20 cellular contexts compared by ENCODE assay signal in genomic region chrX:113594504-113594903, GRCh38.
A peak's percentile ranks its signal among the peaks of the same experiment; 100 is the strongest.
DNase-seq lines count a peak whose midpoint lies in the region; ATAC-seq and TF ChIP-seq lines count a peak whose summit lies in the region.
"Had no signal": no experiment of that assay in that cellular context is flagged by ENCODE, and none has a peak within 500 bp of the region (broad histone marks: within the 10 kb centered on the region; RNA-seq: fewer than 3 reads in every experiment).

No MANE protein-coding gene starts in this region.

- H3K36me3 ChIP-seq in HCT116 (ENCODE audit: control insufficient read depth in 1 of 2, insufficient read depth in 2 of 2, low read length in 2 of 2): no peaks in the 10 kb centered on the region
- no peaks in the 10 kb centered on the region for H3K36me3 ChIP-seq in adipocyte (ENCODE audit: control insufficient read depth, insufficient read depth, low read length, severe bottlenecking)
- no peaks in the 10 kb centered on the region for H3K36me3 ChIP-seq in smooth muscle cell (ENCODE audit: low read depth)
- H3K36me3 ChIP-seq: BLaER1 treated with 17β-estradiol and CSF1 and Interleukin-3, amounts not matched to agents 10 nM and 100 nM; MG63 had no signal

- H2AFZ ChIP-seq in HCT116 (ENCODE audit: low read depth, low read length, poor library complexity, severe bottlenecking): peak overlapping the region; percentile 26
- H2AFZ ChIP-seq in smooth muscle cell (ENCODE audit: low read depth): peak overlapping the region; percentile 34

- H3K27ac ChIP-seq in HCT116 (ENCODE audit: low read depth, low read length) (no peak overlapping the region), smooth muscle cell (ENCODE audit: low read depth) (no peak overlapping the region)
- H3K27ac ChIP-seq: BLaER1 treated with 17β-estradiol and CSF1 and Interleukin-3, amounts not matched to agents 10 nM and 100 nM; RWPE1 had no signal

- TF ChIP-seq CTCF in HCT116 (IDR thresholded peaks at IDR 0.05 in 2 of 3, conservative IDR thresholded peaks at IDR 0.05 in 1 of 3; ENCODE audit: borderline replicate concordance in 1 of 3, insufficient read depth in 1 of 3, low read depth in 2 of 3, low read length in 2 of 3): no peak
- no peak for TF ChIP-seq CTCF in smooth muscle cell (IDR thresholded peaks at IDR 0.05; ENCODE audit: borderline replicate concordance, insufficient read depth, poor library complexity, severe bottlenecking)

- H4K20me1 ChIP-seq in HCT116 (ENCODE audit: insufficient read depth): no peaks in the 10 kb centered on the region
- H4K20me1 ChIP-seq in smooth muscle cell (ENCODE audit: low read depth): no peaks in the 10 kb centered on the region
- H4K20me1 ChIP-seq: BLaER1 treated with 17β-estradiol and CSF1 and Interleukin-3, amounts not matched to agents 10 nM and 100 nM had no signal

- TF ChIP-seq RAD21 in HCT116 (IDR thresholded peaks at IDR 0.05; ENCODE audit: low read depth): no peak

- no peak for TF ChIP-seq POLR2A in HCT116 (IDR thresholded peaks at IDR 0.05; ENCODE audit: borderline replicate concordance, extremely low read depth, insufficient read depth, insufficient read length)

- peak; percentile 3 for DNase-seq in EH (ENCODE audit: low read depth)
- no peak for DNase-seq in HCT116 (ENCODE audit: low read depth, low spot score)
- DNase-seq in adipocyte (ENCODE audit: low read depth): peak; percentile 3
- no peak for DNase-seq in smooth muscle cell (lab: John Stamatoyannopoulos, UW; ENCODE audit: unreplicated experiment)
- DNase-seq in stimulated activated CD4-positive, alpha-beta T cell treated with anti-CD3 and anti-CD28 coated beads, Interleukin-12 subunit alpha, Interleukin-12 subunit beta, amount 100 ng/mL, for 4 hours: no peak
- no peak for DNase-seq in NCI-H524 treated with DMSO at 0.1 percent for 48 hours (lab: John Stamatoyannopoulos, UW)
- DNase-seq: AML-193; CD4-positive, alpha-beta T cell; GF-D8; Kasumi-1; MG63; NCI-H2029; NCI-H446; NCI-H526; SHP77; SW 1271 had no signal

- no peak overlapping the region for H3K9ac ChIP-seq in HCT116 (ENCODE audit: low read length)
- no peak overlapping the region for H3K9ac ChIP-seq in adipocyte (ENCODE audit: low read length)
- no peak overlapping the region for H3K9ac ChIP-seq in smooth muscle cell (ENCODE audit: low read depth)
- H3K9ac ChIP-seq: BLaER1 treated with 17β-estradiol and CSF1 and Interleukin-3, amounts not matched to agents 10 nM and 100 nM had no signal

- H3K4me2 ChIP-seq in HCT116 (ENCODE audit: low read length): no peak overlapping the region
- H3K4me2 ChIP-seq in smooth muscle cell: no peak overlapping the region
- H3K4me2 ChIP-seq: BLaER1 treated with 17β-estradiol and CSF1 and Interleukin-3, amounts not matched to agents 10 nM and 100 nM had no signal

- no TSS peak for BruUV-seq in HCT116 (replicated peaks; lab: Mats Ljungman, UMichigan)

- no peaks in the 10 kb centered on the region for H3K9me3 ChIP-seq in HCT116 (ENCODE audit: control insufficient read depth in 1 of 2, insufficient read depth in 1 of 2, low read depth in 1 of 2, low read length in 2 of 2)
- H3K9me3 ChIP-seq in adipocyte (ENCODE audit: control insufficient read depth, low read length): peaks cover 5% of the 10 kb centered on the region
- H3K9me3 ChIP-seq in smooth muscle cell (replicated peaks; ENCODE audit: low read depth): peaks cover 9% of the 10 kb centered on the region
- H3K9me3 ChIP-seq: MG63 had no signal

- H3K4me3 ChIP-seq in HCT116 (replicated peaks in 1 of 2; ENCODE audit: low read depth in 1 of 2, low read length in 2 of 2): no peak overlapping the region
- H3K4me3 ChIP-seq in adipocyte (ENCODE audit: low read length): no peak overlapping the region
- H3K4me3 ChIP-seq in smooth muscle cell: no peak overlapping the region
- H3K4me3 ChIP-seq: BLaER1 treated with 17β-estradiol and CSF1 and Interleukin-3, amounts not matched to agents 10 nM and 100 nM; K562; MG63 had no signal

- RAD21 ChIA-PET in HCT116 (lab: Charles Lee; ENCODE audit: low non-redundant PET in 1 of 2, low total read pairs in 2 of 2, uncharacterized antibody in 2 of 2, unreplicated experiment in 2 of 2): no interaction called here

- POLR2A ChIA-PET in HCT116 (lab: Charles Lee): no interaction called here

- ATAC-seq in HCT116 (no peak), HG02571 (IDR thresholded peaks at IDR 0.05; ENCODE audit: unreplicated experiment) (no peak)
- ATAC-seq: K562 had no signal

- intact Hi-C loops in HCT116 (cut with micrococcal nuclease): no loop called here

- no peaks in the 10 kb centered on the region for H3K9me2 ChIP-seq in HCT116 (ENCODE audit: insufficient read depth)

- H3K4me1 ChIP-seq in HCT116 (ENCODE audit: control insufficient read depth in 1 of 2, insufficient read depth in 2 of 2, low read length in 2 of 2) (no peaks in the 10 kb centered on the region; a peak in 1 of 4 replicates), adipocyte (ENCODE audit: control insufficient read depth, insufficient read depth, low read length) (no peaks in the 10 kb centered on the region), smooth muscle cell (ENCODE audit: low read depth) (no peaks in the 10 kb centered on the region)
- H3K4me1 ChIP-seq: BLaER1 treated with 17β-estradiol and CSF1 and Interleukin-3, amounts not matched to agents 10 nM and 100 nM had no signal

- 44% methylated on average over 1 of the region's 1 CpG for WGBS in smooth muscle cell (ENCODE audit: low lambda C conversion rate)

- no peaks in the 10 kb centered on the region for H3K79me2 ChIP-seq in HCT116 (ENCODE audit: insufficient read depth, low read length)
- no peaks in the 10 kb centered on the region for H3K79me2 ChIP-seq in smooth muscle cell (ENCODE audit: low read depth)

- no peaks in the 10 kb centered on the region for H3F3A ChIP-seq in smooth muscle cell (ENCODE audit: low read depth)

- H3K27me3 ChIP-seq in HCT116 (ENCODE audit: insufficient read depth, low read length): no peaks in the 10 kb centered on the region
- no peaks in the 10 kb centered on the region for H3K27me3 ChIP-seq in adipocyte (replicated peaks; ENCODE audit: control insufficient read depth, insufficient read depth, low read length)
- no peaks in the 10 kb centered on the region for H3K27me3 ChIP-seq in smooth muscle cell (ENCODE audit: low read depth)
- H3K27me3 ChIP-seq: MG63 had no signal

- CTCF ChIA-PET in HCT116 (lab: Charles Lee): no interaction called here

TF ChIP-seq in HCT116, 20 proteins besides CTCF, POLR2A, EP300 and RAD21:
- no peak for TF ChIP-seq MAX (IDR thresholded peaks at IDR 0.05)
- no peak for TF ChIP-seq POLR2AphosphoS5 (IDR thresholded peaks at IDR 0.05; ENCODE audit: low read depth, low read length)
- TF ChIP-seq CEBPB (IDR thresholded peaks at IDR 0.05; ENCODE audit: low read depth): no peak
- no peak for TF ChIP-seq EZH2 (IDR thresholded peaks at IDR 0.05)
- TF ChIP-seq SRF (IDR thresholded peaks at IDR 0.05; ENCODE audit: low read depth): no peak
- TF ChIP-seq REST (IDR thresholded peaks at IDR 0.05; ENCODE audit: low read depth): no peak
- TF ChIP-seq EZH2phosphoT487 (IDR thresholded peaks at IDR 0.05; ENCODE audit: borderline replicate concordance): no peak
- no peak for TF ChIP-seq FOSL1 (IDR thresholded peaks at IDR 0.05; ENCODE audit: low read depth)
TF ChIP-seq in HCT116: peak in this region for 0.

Comparison
In these comparisons a context has a peak if more than half of its experiments do, and no peak if none do; other contexts are left out.
1. DNase-seq: peak in EH (single experiment) and adipocyte (single experiment); none in HCT116 (single experiment), smooth muscle cell (single experiment), stimulated activated CD4-positive, alpha-beta T cell treated with anti-CD3 and anti-CD28 coated beads, Interleukin-12 subunit alpha, Interleukin-12 subunit beta, amount 100 ng/mL, for 4 hours (single experiment) and NCI-H524 treated with DMSO at 0.1 percent for 48 hours (single experiment).